Comparison of ENCODE assay signal across 19 cellular contexts in the genomic region with DNA sequence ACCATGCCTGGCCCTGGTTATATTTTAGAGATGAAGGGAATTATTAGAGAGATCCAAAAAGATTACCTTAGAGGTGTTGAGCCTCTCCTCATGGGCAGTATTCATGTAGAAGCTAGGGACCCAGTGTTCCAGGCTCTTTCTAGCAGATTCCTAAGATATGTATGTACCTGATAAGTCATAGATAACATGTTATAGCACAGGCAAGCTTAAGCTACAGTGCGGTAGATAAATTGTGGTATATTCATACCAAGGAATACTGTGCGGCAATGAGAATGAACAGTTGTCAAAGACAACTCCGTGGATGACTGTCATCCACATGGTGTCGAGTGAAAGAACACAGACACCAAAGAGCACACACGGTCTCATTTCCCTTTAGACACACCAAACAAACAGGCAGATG. TPM values are rescaled to one million over a fixed set of nuclear protein-coding genes. Genes with fewer than 3 reads are reported as not detected.
A peak's percentile ranks its signal among the peaks of the same experiment; 100 is the strongest.
DNase-seq lines count a peak whose midpoint lies in the region; ATAC-seq, FAIRE-seq and TF ChIP-seq lines count a peak whose summit lies in the region.
"Had no signal": no experiment of that assay in that cellular context is flagged by ENCODE, and none has a peak within 500 bp of the region (broad histone marks: within the 10 kb centered on the region; RNA-seq: fewer than 3 reads in every experiment).

No MANE protein-coding gene starts in this region.

- no peaks in the 10 kb centered on the region for H3K9me3 Mint-ChIP-seq in activated CD4-positive, alpha-beta T cell treated with anti-CD3 and anti-CD28 coated beads, Interleukin-2, amount 10 ng/mL, durations not matched to agents 24 days and 14 days
- H3K9me3 Mint-ChIP-seq in HFFc6 (no peaks in the 10 kb centered on the region), endodermal cell (no peaks in the 10 kb centered on the region)
- H3K9me3 Mint-ChIP-seq: activated T-helper 2 cell treated with anti-CD3 and anti-CD28 coated beads, Interferon-gamma antibody, Interleukin-2, Interleukin-4, amounts not matched to agents 10 μg/mL and 5 μg/mL and 100 μg/mL, durations not matched to agents 14 hours and 24 hours and 36 hours; natural killer cell treated with Interleukin-12 subunit alpha and Interleukin-12 subunit beta and Interleukin-15 and Interleukin-18, amount 100 ng/mL, for 72 hours had no signal

- H3K9ac ChIP-seq in endodermal cell (ENCODE audit: extremely low read depth, low read length, poor library complexity, severe bottlenecking) (no peak overlapping the region), kidney (ENCODE audit: low read length in 2 of 2) (no peak overlapping the region)
- H3K9ac ChIP-seq: KMS-11 had no signal

- H3K27me3 ChIP-seq in endodermal cell (ENCODE audit: control insufficient read depth, insufficient read depth, low read length, poor library complexity, severe bottlenecking) (no peaks in the 10 kb centered on the region), psoas muscle (ENCODE audit: insufficient read depth in 3 of 3, low read length in 2 of 3) (no peaks in the 10 kb centered on the region), sigmoid colon (no peaks in the 10 kb centered on the region)
- H3K27me3 ChIP-seq: right lobe of liver had no signal

- H3K4me3 ChIP-seq in endodermal cell (ENCODE audit: low read length) (no peak overlapping the region), psoas muscle (no peak overlapping the region), sigmoid colon (no peak overlapping the region), kidney (ENCODE audit: low read length in 2 of 2) (no peak overlapping the region)
- H3K4me3 ChIP-seq: HAP-1, right lobe of liver had no signal

- no peaks in the 10 kb centered on the region for H3K27me3 Mint-ChIP-seq in activated CD4-positive, alpha-beta T cell treated with anti-CD3 and anti-CD28 coated beads, Interleukin-2, amount 10 ng/mL, durations not matched to agents 24 days and 14 days
- H3K27me3 Mint-ChIP-seq in HFFc6 (ENCODE audit: insufficient read depth) (no peaks in the 10 kb centered on the region; the same call in 1 of the 2 replicates), endodermal cell (ENCODE audit: insufficient read depth) (no peaks in the 10 kb centered on the region)
- H3K27me3 Mint-ChIP-seq: natural killer cell treated with Interleukin-12 subunit alpha and Interleukin-12 subunit beta and Interleukin-15 and Interleukin-18, amount 100 ng/mL, for 72 hours had no signal

- H3K4me1 Mint-ChIP-seq in activated CD4-positive, alpha-beta T cell treated with anti-CD3 and anti-CD28 coated beads, Interleukin-2, amount 10 ng/mL, durations not matched to agents 24 days and 14 days: peaks cover 44% of the 10 kb centered on the region
- H3K4me1 Mint-ChIP-seq in HFFc6 (ENCODE audit: low read depth) (peaks cover 61% of the 10 kb centered on the region), endodermal cell (peaks cover 13% of the 10 kb centered on the region)

- no peak for FAIRE-seq in kidney (lab: Jason Lieb, UNC)
- FAIRE-seq: endothelial cell of umbilical vein had no signal

- DNase-seq in activated CD4-positive, alpha-beta T cell treated with anti-CD3 and anti-CD28 coated beads, Interleukin-2, amount 10 ng/mL, durations not matched to agents 24 days and 14 days: no peak
- no peak for DNase-seq in activated CD4-positive, alpha-beta T cell treated with anti-CD3 and anti-CD28 coated beads for 48 hours
- no peak for DNase-seq in HFFc6
- no peak for DNase-seq in endodermal cell
- no peak for DNase-seq in psoas muscle
- DNase-seq in sigmoid colon: no peak
- no peak for DNase-seq in kidney
- DNase-seq: NCI-H1436; NCI-H446 treated with DMSO at 0.1 percent for 48 hours; right lobe of liver; stimulated activated CD4-positive, alpha-beta T cell treated with anti-CD3 and anti-CD28 coated beads, Interleukin-4, amount 100 ng/mL, for 4 hours had no signal

- intact Hi-C loops in activated CD4-positive, alpha-beta T cell treated with anti-CD3 and anti-CD28 coated beads, Interleukin-2, amount 10 ng/mL, durations not matched to agents 24 days and 14 days (cut with micrococcal nuclease): no loop called here
- intact Hi-C loops in psoas muscle (cut with DNase I): loop anchor here (5.0 kb wide), 1 partner anchor 41 kb away; no protein-coding TSS in a partner anchor
- intact Hi-C loops in sigmoid colon (cut with DNase I): loop anchor here (5.0 kb wide), 1 partner anchor 46 kb away; no protein-coding TSS in a partner anchor
- intact Hi-C loops in kidney (cut with DNase I): no loop called here

- H3K4me1 ChIP-seq in endodermal cell (ENCODE audit: control insufficient read depth, insufficient read depth, low read length) (no peaks in the 10 kb centered on the region), psoas muscle (peaks cover 62% of the 10 kb centered on the region), sigmoid colon (peaks cover 0 to 50% (median 42%) of the 10 kb centered on the region in 4 donors), kidney (ENCODE audit: control insufficient read depth in 1 of 2, insufficient read depth in 1 of 2, low read depth in 1 of 2, low read length in 2 of 2) (peaks cover 0 to 2% of the 10 kb centered on the region in 2 donors)
- H3K4me1 ChIP-seq: HAP-1 had no signal

- TF ChIP-seq EP300 in sigmoid colon (IDR thresholded peaks at IDR 0.05): no peak

- H3K27ac ChIP-seq in endodermal cell (ENCODE audit: low read depth, low read length) (no peak overlapping the region), psoas muscle (peak overlapping the region; percentile 93), sigmoid colon (no peak overlapping the region), kidney (ENCODE audit: low read depth in 2 of 2, low read length in 2 of 2) (no peak overlapping the region)
- H3K27ac ChIP-seq: KMS-11, right lobe of liver had no signal

- peak overlapping the region; percentile 49 for H3K27ac Mint-ChIP-seq in activated CD4-positive, alpha-beta T cell treated with anti-CD3 and anti-CD28 coated beads, Interleukin-2, amount 10 ng/mL, durations not matched to agents 24 days and 14 days
- H3K27ac Mint-ChIP-seq in HFFc6: peak overlapping the region; percentile 89
- H3K27ac Mint-ChIP-seq in endodermal cell: peak overlapping the region; percentile 35
- H3K27ac Mint-ChIP-seq: natural killer cell treated with Interleukin-12 subunit alpha and Interleukin-12 subunit beta and Interleukin-15 and Interleukin-18, amount 100 ng/mL, for 72 hours had no signal

- H3K4me3 Mint-ChIP-seq in activated CD4-positive, alpha-beta T cell treated with anti-CD3 and anti-CD28 coated beads, Interleukin-2, amount 10 ng/mL, durations not matched to agents 24 days and 14 days: no peak overlapping the region
- H3K4me3 Mint-ChIP-seq in HFFc6 (no peak overlapping the region), endodermal cell (no peak overlapping the region)
- H3K4me3 Mint-ChIP-seq: natural killer cell treated with Interleukin-12 subunit alpha and Interleukin-12 subunit beta and Interleukin-15 and Interleukin-18, amount 100 ng/mL, for 72 hours had no signal

- ATAC-seq in psoas muscle: peak in 1 of 4 donors; percentile 6
- ATAC-seq in GM21526 (IDR thresholded peaks at IDR 0.05; ENCODE audit: low FRiP score, unreplicated experiment): no peak
- ATAC-seq: activated CD4-positive, CD25-positive, alpha-beta regulatory T cell treated with anti-CD3 and anti-CD28 coated beads, Interleukin-2, amount 50 U/mL, for 24 hours; natural killer cell treated with Interleukin-12 subunit alpha and Interleukin-12 subunit beta and Interleukin-15 and Interleukin-18, amount 100 ng/mL, for 72 hours; right lobe of liver had no signal

- WGBS in endodermal cell (ENCODE audit: insufficient coverage in 1 of 2, insufficient read length in 1 of 2), 2 experiments: 96 to 100% methylated on average over 5 of the region's 5 CpGs
- WGBS in psoas muscle, 3 donors: 65 to 87% (median 66%) methylated on average over 5 of the region's 5 CpGs
- WGBS in sigmoid colon, 2 donors: 88 to 94% methylated on average over 5 of the region's 5 CpGs

- peaks cover 37% of the 10 kb centered on the region for H3K36me3 Mint-ChIP-seq in activated CD4-positive, alpha-beta T cell treated with anti-CD3 and anti-CD28 coated beads, Interleukin-2, amount 10 ng/mL, durations not matched to agents 24 days and 14 days (ENCODE audit: low read depth)
- peaks cover 29% of the 10 kb centered on the region for H3K36me3 Mint-ChIP-seq in HFFc6 (ENCODE audit: low read depth)
- peaks cover 18% of the 10 kb centered on the region for H3K36me3 Mint-ChIP-seq in endodermal cell (ENCODE audit: low read depth)
- H3K36me3 Mint-ChIP-seq: natural killer cell treated with Interleukin-12 subunit alpha and Interleukin-12 subunit beta and Interleukin-15 and Interleukin-18, amount 100 ng/mL, for 72 hours had no signal

- no peak for TF ChIP-seq POLR2A in sigmoid colon (IDR thresholded peaks at IDR 0.05)

- H3K9me3 ChIP-seq in endodermal cell (ENCODE audit: control insufficient read depth, low read length): no peaks in the 10 kb centered on the region
- no peaks in the 10 kb centered on the region for H3K9me3 ChIP-seq in psoas muscle
- H3K9me3 ChIP-seq in sigmoid colon: no peaks in the 10 kb centered on the region
- no peaks in the 10 kb centered on the region for H3K9me3 ChIP-seq in kidney (ENCODE audit: control insufficient read depth in 1 of 2, low read length in 2 of 2)
- H3K9me3 ChIP-seq: HAP-1, right lobe of liver had no signal

- TF ChIP-seq CTCF in HFFc6 (IDR thresholded peaks at IDR 0.05): no peak
- no peak for TF ChIP-seq CTCF in endodermal cell (conservative IDR thresholded peaks at IDR 0.05)
- no peak for TF ChIP-seq CTCF in psoas muscle (IDR thresholded peaks at IDR 0.05)
- no peak for TF ChIP-seq CTCF in sigmoid colon (IDR thresholded peaks at IDR 0.05)
- TF ChIP-seq CTCF in kidney (IDR thresholded peaks at IDR 0.05; ENCODE audit: borderline replicate concordance, extremely low read depth, insufficient read depth): no peak

- peaks cover 6% of the 10 kb centered on the region for H3K36me3 ChIP-seq in endodermal cell (ENCODE audit: control insufficient read depth, insufficient read depth, low read length)
- H3K36me3 ChIP-seq in psoas muscle (ENCODE audit: insufficient read depth in 1 of 2, low read depth in 1 of 2): peaks cover 12 to 34% of the 10 kb centered on the region in 2 donors
- peaks cover 5 to 43% (median 16%) of the 10 kb centered on the region in 4 donors for H3K36me3 ChIP-seq in sigmoid colon
- no peaks in the 10 kb centered on the region for H3K36me3 ChIP-seq in kidney (ENCODE audit: control insufficient read depth in 1 of 2, insufficient read depth in 2 of 2, low read length in 2 of 2)
- H3K36me3 ChIP-seq: right lobe of liver had no signal

RNA-seq across cellular contexts. Expression of a gene that starts 53.1 kb away (rescaled TPM):
- total RNA-seq in activated CD4-positive, alpha-beta T cell treated with anti-CD3 and anti-CD28 coated beads, Interleukin-2, amount 10 ng/mL, durations not matched to agents 24 days and 14 days: not detected in 2 replicates
- not detected for total RNA-seq in HFFc6 (2021; fragmentation: NEBNext Ultra II Directional; extraction: Animal tissue kit (Norgen Biotek cat#: 25700))
- not detected for total RNA-seq in endodermal cell
- not detected for polyA plus RNA-seq in endodermal cell (2013, experiment 1 of 2)
- polyA plus RNA-seq in endodermal cell (2013, experiment 2 of 2): not detected
- under 1 TPM; 0.21 to 0.46 (median 0.23) TPM for total RNA-seq in psoas muscle
- under 1 TPM; 0.25 to 0.61 (median 0.31) TPM for polyA plus RNA-seq in psoas muscle
- 100 to 1,000 TPM; 161 to 184 (median 170) TPM for total RNA-seq in sigmoid colon
- polyA plus RNA-seq in sigmoid colon: 10 to 100 TPM in 1 of 3 donors, 1 to 10 TPM in 1, not detected in 1; 6.0 to 14.4 TPM
- 0.38 TPM for total RNA-seq in kidney
- polyA plus RNA-seq in kidney (ENCODE audit: insufficient read depth, low read depth, low replicate concordance): 0.37 TPM
- total RNA-seq: activated T-helper 2 cell treated with anti-CD3 and anti-CD28 coated beads, Interferon-gamma antibody, Interleukin-2, Interleukin-4, amounts not matched to agents 10 μg/mL and 5 μg/mL and 100 μg/mL, durations not matched to agents 14 hours and 24 hours and 36 hours; endothelial cell of umbilical vein; natural killer cell treated with Interleukin-12 subunit alpha and Interleukin-12 subunit beta and Interleukin-15 and Interleukin-18, amount 100 ng/mL, for 72 hours had no signal
- polyA plus RNA-seq: AG04450 had no signal

Comparison
In these comparisons a context has a peak if more than half of its experiments do, and no peak if none do; other contexts are left out.
1. H3K27ac Mint-ChIP-seq: peak in every context shown above with its lines; median percentile 89 in HFFc6; 49 in activated CD4-positive, alpha-beta T cell treated with anti-CD3 and anti-CD28 coated beads, Interleukin-2, amount 10 ng/mL, durations not matched to agents 24 days and 14 days; 35 in endodermal cell.
2. RNA of a gene that starts 53.1 kb away (total RNA-seq): 161 to 184 TPM in sigmoid colon; 0.38 TPM in kidney (single experiment), 0.21 to 0.46 TPM in psoas muscle, not detected in activated CD4-positive, alpha-beta T cell treated with anti-CD3 and anti-CD28 coated beads, Interleukin-2, amount 10 ng/mL, durations not matched to agents 24 days and 14 days, not detected in HFFc6 and not detected in endodermal cell; every median in the first group is over 100 times any median in the second.
3. intact Hi-C loops: an anchor here in psoas muscle (5.0 kb wide) and sigmoid colon (5.0 kb wide); none called in activated CD4-positive, alpha-beta T cell treated with anti-CD3 and anti-CD28 coated beads, Interleukin-2, amount 10 ng/mL, durations not matched to agents 24 days and 14 days and kidney.